Comparison of ENCODE assay signal across 1 cellular context in genomic region chr2:74578476-74578875, GRCh38.
TF ChIP-seq lines count a peak whose summit lies in the region.

No MANE protein-coding gene starts in this region.

TF ChIP-seq in K562, 482 proteins besides CTCF, POLR2A, EP300 and RAD21:
- TF ChIP-seq MAX (CRISPR knock-in tag; IDR thresholded peaks at IDR 0.05): no peak
- TF ChIP-seq ARID1B (IDR thresholded peaks at IDR 0.05): no peak
- TF ChIP-seq NR3C1 (CRISPR knock-in tag; IDR thresholded peaks at IDR 0.05): no peak
TF ChIP-seq in K562: peak in this region for 0.
